1 cellular context compared by ENCODE assay signal in genomic region chr19:7976461-7976860, GRCh38.
TF ChIP-seq lines count a peak whose summit lies in the region.

No MANE protein-coding gene starts in this region.

TF ChIP-seq in K562, 482 proteins besides CTCF, POLR2A, EP300 and RAD21:
- no peak for TF ChIP-seq GABPB2 (CRISPR knock-in tag; conservative IDR thresholded peaks at IDR 0.05)
- no peak for TF ChIP-seq PATZ1 (CRISPR knock-in tag; IDR thresholded peaks at IDR 0.05; ENCODE audit: borderline replicate concordance)
- no peak for TF ChIP-seq PTRF (tag; IDR thresholded peaks at IDR 0.05)
- TF ChIP-seq HDAC6 (IDR thresholded peaks at IDR 0.05; ENCODE audit: low read depth, low read length): no peak
- TF ChIP-seq MYNN (IDR thresholded peaks at IDR 0.05): no peak
- TF ChIP-seq MYNN (CRISPR knock-in tag; IDR thresholded peaks at IDR 0.05): no peak
- no peak for TF ChIP-seq CHD2 (IDR thresholded peaks at IDR 0.05; ENCODE audit: low read depth, low read length)
- TF ChIP-seq ZNF592 (IDR thresholded peaks at IDR 0.05): no peak
TF ChIP-seq in K562: peak in this region for 0.
